Comparison of ENCODE assay signal across 8 cellular contexts in genomic region chr11:57712256-57713150, GRCh38. TPM values are rescaled to one million over a fixed set of nuclear protein-coding genes. Genes with fewer than 3 reads are reported as not detected.
A peak's percentile ranks its signal among the peaks of the same experiment; 100 is the strongest.
DNase-seq lines count a peak whose midpoint lies in the region; ATAC-seq and TF ChIP-seq lines count a peak whose summit lies in the region.

A gene with protein sequence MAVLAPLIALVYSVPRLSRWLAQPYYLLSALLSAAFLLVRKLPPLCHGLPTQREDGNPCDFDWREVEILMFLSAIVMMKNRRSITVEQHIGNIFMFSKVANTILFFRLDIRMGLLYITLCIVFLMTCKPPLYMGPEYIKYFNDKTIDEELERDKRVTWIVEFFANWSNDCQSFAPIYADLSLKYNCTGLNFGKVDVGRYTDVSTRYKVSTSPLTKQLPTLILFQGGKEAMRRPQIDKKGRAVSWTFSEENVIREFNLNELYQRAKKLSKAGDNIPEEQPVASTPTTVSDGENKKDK (plus strand): TSS chr11:57712593. CDS start chr11:57712619, 26 bp downstream.

- peak within 1 kb of the TSS; percentile 89 for H3K4me2 ChIP-seq in mammary epithelial cell (ENCODE audit: insufficient read depth, low read depth, low read length)

- TF ChIP-seq CTCF in WERI-Rb-1 (IDR thresholded peaks at IDR 0.05; ENCODE audit: low read depth, low read length), result no peak
- no peak for TF ChIP-seq CTCF in mammary epithelial cell (conservative IDR thresholded peaks at IDR 0.05 in 1 of 2, IDR thresholded peaks at IDR 0.05 in 1 of 2; ENCODE audit: extremely low read depth in 1 of 2, insufficient read depth in 1 of 2, low read depth in 1 of 2, low read length in 2 of 2)

- in situ Hi-C loops in ACHN (cut with HindIII; ENCODE audit: low pct_ligation_motif_present, low pct_unique_long_range_greater_than_20kb, low sequenced_read_pairs) (no loop called here), mammary epithelial cell (cut with MboI; ENCODE audit: low sequenced_read_pairs in 2 of 2) (no loop called here)

- peaks cover 66% of the 10 kb centered on the region for H3K79me2 ChIP-seq in mammary epithelial cell (ENCODE audit: insufficient read depth, low read length)

- peaks cover 14% of the 10 kb centered on the region for H3K4me1 ChIP-seq in mammary epithelial cell (ENCODE audit: insufficient read depth, low read length)
- peaks cover 7% of the 10 kb centered on the region; the same call in 1 of the 2 replicates for H3K4me1 ChIP-seq in iPS-20b (ENCODE audit: insufficient read depth, low read length)

- H3K27ac ChIP-seq in WERI-Rb-1 (peak within 1 kb of the TSS; percentile 88), mammary epithelial cell (ENCODE audit: insufficient read depth, low read depth, low read length) (peak within 1 kb of the TSS; percentile 74), iPS-20b (ENCODE audit: low read length) (peak within 1 kb of the TSS; percentile 88), skin epidermis (peak within 1 kb of the TSS in 20 of 21 experiments; percentile 76 to 94 (median 89))

- dilution Hi-C loops in mammary epithelial cell (cut with HindIII; ENCODE audit: low sequenced_read_pairs), result loop anchor here (5.0 kb wide), 1 partner anchor 90 kb away; no protein-coding TSS in a partner anchor

- no peaks in the 10 kb centered on the region for H3K27me3 ChIP-seq in WERI-Rb-1 (ENCODE audit: insufficient read depth, low read depth, severe bottlenecking)
- H3K27me3 ChIP-seq in mammary epithelial cell (ENCODE audit: insufficient read depth, low read length), result no peaks in the 10 kb centered on the region
- no peaks in the 10 kb centered on the region for H3K27me3 ChIP-seq in iPS-20b (ENCODE audit: insufficient read depth, low read length)

- H3K36me3 ChIP-seq in WERI-Rb-1 (peaks cover 37% of the 10 kb centered on the region), mammary epithelial cell (ENCODE audit: insufficient read depth, low read length) (no peaks in the 10 kb centered on the region), iPS-20b (ENCODE audit: insufficient read depth, low read depth, low read length) (peaks cover 8% of the 10 kb centered on the region; the same call in 1 of the 2 replicates)

- CTCF ChIA-PET in mammary epithelial cell (lab: Charles Lee; ENCODE audit: low non-redundant PET), result interaction anchor here (0.6 kb wide), 1 partner anchor 86 kb away, joined by 5 read pairs; no protein-coding TSS in a partner anchor

- peak; percentile 99 for ATAC-seq in GM18873 (IDR thresholded peaks at IDR 0.05; ENCODE audit: low FRiP score, unreplicated experiment)
- peak; percentile 91 for ATAC-seq in HG03139 (IDR thresholded peaks at IDR 0.05; ENCODE audit: unreplicated experiment)

- H3K9me3 ChIP-seq in WERI-Rb-1 (ENCODE audit: severe bottlenecking), result no peaks in the 10 kb centered on the region
- no peaks in the 10 kb centered on the region for H3K9me3 ChIP-seq in mammary epithelial cell (replicated peaks; ENCODE audit: insufficient read depth, low read length)
- no peaks in the 10 kb centered on the region for H3K9me3 ChIP-seq in iPS-20b (ENCODE audit: insufficient read depth, low read depth, low read length)

- TSS peak; percentile 58 for BruUV-seq in mammary epithelial cell (replicated peaks; lab: Mats Ljungman, UMichigan)

- H3K9ac ChIP-seq in mammary epithelial cell (ENCODE audit: insufficient read depth, low read length) (peak within 1 kb of the TSS; percentile 93), iPS-20b (ENCODE audit: low read depth, low read length) (peak within 1 kb of the TSS; percentile 98)

- no peaks in the 10 kb centered on the region for H4K20me1 ChIP-seq in mammary epithelial cell (ENCODE audit: insufficient read depth, low read length)

- WGBS in mammary epithelial cell (ENCODE audit: low coverage, missing lambda C conversion rate), result under 1% methylated on average over 45 of the region's 53 CpGs

- peak within 1 kb of the TSS; percentile 96 for H2AFZ ChIP-seq in mammary epithelial cell (ENCODE audit: low read depth, low read length)

- DNase-seq in ACHN, result peak; percentile 97
- DNase-seq in NCI-H2227 (lab: John Stamatoyannopoulos, UW; ENCODE audit: unreplicated experiment), result peak; percentile 100
- peak; percentile 93 for DNase-seq in WERI-Rb-1
- peak; percentile 99 for DNase-seq in mammary epithelial cell

- peak within 1 kb of the TSS; percentile 79 for H3K4me3 ChIP-seq in WERI-Rb-1 (ENCODE audit: low read depth, low read length)
- peak within 1 kb of the TSS; percentile 61 to 97 (median 86) for H3K4me3 ChIP-seq in mammary epithelial cell (replicated peaks in 1 of 3; ENCODE audit: insufficient read depth in 1 of 3, low read depth in 2 of 3, low read length in 3 of 3)
- H3K4me3 ChIP-seq in iPS-20b (ENCODE audit: low read length), result peak within 1 kb of the TSS; percentile 98
- peak within 1 kb of the TSS; percentile 72 to 98 (median 92) for H3K4me3 ChIP-seq in skin epidermis

- intact Hi-C loops in mammary epithelial cell (cut with micrococcal nuclease), result loop anchor here (1.0 kb wide), 2 partner anchors 29 to 88 kb away; partner anchors contain the start of gene SELENOH

RNA-seq across cellular contexts. Expression of the gene that starts here (rescaled TPM):
- total RNA-seq in mammary epithelial cell, result 10 to 100 TPM; 54.0 to 95.8 TPM
- 87.7 TPM for polyA plus RNA-seq in mammary epithelial cell
- 127 TPM for polyA minus RNA-seq in mammary epithelial cell

Comparison
In these comparisons a context has a peak if more than half of its experiments do, and no peak if none do; other contexts are left out.
1. Peak in every context shown above with its lines: DNase-seq, ATAC-seq, H3K4me3 ChIP-seq and H3K27ac ChIP-seq.